Comparison of ENCODE assay signal across 18 cellular contexts in the genomic region with DNA sequence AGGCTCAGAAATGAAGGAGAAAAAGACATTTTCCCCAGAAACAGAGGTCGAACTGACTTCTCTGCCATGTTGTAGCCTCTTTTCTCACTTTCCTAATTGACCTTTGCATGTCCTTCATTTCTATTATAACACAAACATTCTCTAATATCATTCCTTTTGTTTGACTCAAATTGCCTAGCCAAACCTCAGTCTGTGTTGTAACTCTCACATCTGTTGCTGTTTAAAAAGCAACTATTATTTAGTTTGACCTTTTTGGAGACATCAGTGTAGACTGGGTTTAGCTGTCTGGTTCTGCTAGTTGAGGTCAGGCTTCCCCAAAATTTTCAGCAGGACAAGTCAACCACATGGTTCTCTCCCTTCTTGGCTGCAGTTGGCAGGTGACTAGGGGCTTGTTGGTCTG.
"Had no signal": no experiment of that assay in that cellular context is flagged by ENCODE, and none has a peak within 500 bp of the region (broad histone marks: within the 10 kb centered on the region; RNA-seq: fewer than 3 reads in every experiment).

No MANE protein-coding gene starts in this region.

- H3K4me1 ChIP-seq: colonic mucosa, psoas muscle, sigmoid colon, spleen, tibial nerve, upper lobe of right lung, uterus had no signal

- DNase-seq: colonic mucosa; effector CD8-positive, alpha-beta T cell; endodermal cell; natural killer cell; occipital lobe; ovary; posterior cingulate gyrus; psoas muscle; right cardiac atrium; sigmoid colon; spleen; stimulated activated naive B cell treated with anti-CD40 and anti-IgM and Interleukin-4, amounts not matched to agents 10 μg/mL and 1 μg/mL and 100 μg/mL, for 72 hours; upper lobe of right lung; uterus had no signal

- H3K4me3 ChIP-seq: colonic mucosa, ovary, psoas muscle, sigmoid colon, skin epidermis, spleen, thoracic aorta, tibial nerve, upper lobe of right lung, uterus had no signal

- H3K36me3 ChIP-seq: colonic mucosa, ovary, sigmoid colon, spleen, thoracic aorta, tibial nerve, upper lobe of right lung, uterus had no signal

- H3K27me3 ChIP-seq: colonic mucosa, ovary, sigmoid colon, spleen, tibial nerve, upper lobe of right lung, uterus had no signal

- H3K27ac ChIP-seq: colonic mucosa, epithelial cell of prostate, ovary, psoas muscle, sigmoid colon, skin epidermis, spleen, thoracic aorta, tibial nerve, upper lobe of right lung, uterus had no signal

- H3K9me3 ChIP-seq: colonic mucosa, ovary, psoas muscle, sigmoid colon, spleen, thoracic aorta, tibial nerve, upper lobe of right lung, uterus had no signal
